Comparison of ENCODE assay signal across 22 cellular contexts in genomic region chrX:97109730-97110129, GRCh38.
"Had no signal": no experiment of that assay in that cellular context is flagged by ENCODE, and none has a peak within 500 bp of the region (broad histone marks: within the 10 kb centered on the region; RNA-seq: fewer than 3 reads in every experiment).

No MANE protein-coding gene starts in this region.

- ATAC-seq: effector memory CD8-positive, alpha-beta T cell; gastrocnemius medialis; left lobe of liver; naive thymus-derived CD8-positive, alpha-beta T cell; psoas muscle; right cardiac atrium; stimulated activated naive B cell treated with anti-CD40 and anti-IgM and Interleukin-4, amounts not matched to agents 10 μg/mL and 1 μg/mL and 100 μg/mL, for 72 hours had no signal

- H3K9me3 Mint-ChIP-seq: effector memory CD8-positive, alpha-beta T cell; naive thymus-derived CD8-positive, alpha-beta T cell; nephron progenitor cell; stimulated activated naive B cell treated with anti-CD40 and anti-IgM and Interleukin-4, amounts not matched to agents 10 μg/mL and 1 μg/mL and 100 μg/mL, for 72 hours; stimulated activated naive CD8-positive, alpha-beta T cell treated with anti-CD3 and anti-CD28 coated beads, Interleukin-15, Interleukin-2, amounts not matched to agents 100 ng/mL and 50 ng/mL, for 24 hours had no signal

- H3K4me1 Mint-ChIP-seq: naive thymus-derived CD8-positive, alpha-beta T cell; stimulated activated naive B cell treated with anti-CD40 and anti-IgM and Interleukin-4, amounts not matched to agents 10 μg/mL and 1 μg/mL and 100 μg/mL, for 72 hours had no signal

- H3K27me3 Mint-ChIP-seq: effector memory CD8-positive, alpha-beta T cell; naive thymus-derived CD8-positive, alpha-beta T cell; stimulated activated naive B cell treated with anti-CD40 and anti-IgM and Interleukin-4, amounts not matched to agents 10 μg/mL and 1 μg/mL and 100 μg/mL, for 72 hours; stimulated activated naive CD8-positive, alpha-beta T cell treated with anti-CD3 and anti-CD28 coated beads, Interleukin-15, Interleukin-2, amounts not matched to agents 100 ng/mL and 50 ng/mL, for 24 hours had no signal

- H3K27ac Mint-ChIP-seq: effector memory CD8-positive, alpha-beta T cell; naive thymus-derived CD8-positive, alpha-beta T cell; nephron progenitor cell; stimulated activated naive B cell treated with anti-CD40 and anti-IgM and Interleukin-4, amounts not matched to agents 10 μg/mL and 1 μg/mL and 100 μg/mL, for 72 hours; stimulated activated naive CD8-positive, alpha-beta T cell treated with anti-CD3 and anti-CD28 coated beads, Interleukin-15, Interleukin-2, amounts not matched to agents 100 ng/mL and 50 ng/mL, for 24 hours had no signal

- H3K27ac ChIP-seq: gastrocnemius medialis, psoas muscle, sigmoid colon, spleen, thoracic aorta, transverse colon, vagina had no signal

- H3K4me3 Mint-ChIP-seq: effector memory CD8-positive, alpha-beta T cell; naive thymus-derived CD8-positive, alpha-beta T cell; nephron progenitor cell; stimulated activated naive B cell treated with anti-CD40 and anti-IgM and Interleukin-4, amounts not matched to agents 10 μg/mL and 1 μg/mL and 100 μg/mL, for 72 hours; stimulated activated naive CD8-positive, alpha-beta T cell treated with anti-CD3 and anti-CD28 coated beads, Interleukin-15, Interleukin-2, amounts not matched to agents 100 ng/mL and 50 ng/mL, for 24 hours had no signal

- DNase-seq: cortex of kidney; effector memory CD8-positive, alpha-beta T cell; foreskin fibroblast; gastrocnemius medialis; head of caudate nucleus; kidney; mesendoderm; naive thymus-derived CD8-positive, alpha-beta T cell; nephron progenitor cell; nucleus accumbens; posterior cingulate gyrus; psoas muscle; right cardiac atrium; sigmoid colon; spleen; stimulated activated CD4-positive, alpha-beta T cell treated with anti-CD3 and anti-CD28 coated beads, Interleukin-4, amount 100 ng/mL, for 4 hours; stimulated activated naive B cell treated with anti-CD40 and anti-IgM and Interleukin-4, amounts not matched to agents 10 μg/mL and 1 μg/mL and 100 μg/mL, for 72 hours; transverse colon had no signal

- H3K36me3 Mint-ChIP-seq: stimulated activated naive B cell treated with anti-CD40 and anti-IgM and Interleukin-4, amounts not matched to agents 10 μg/mL and 1 μg/mL and 100 μg/mL, for 72 hours had no signal
